18 cellular contexts compared by ENCODE assay signal in the genomic region with DNA sequence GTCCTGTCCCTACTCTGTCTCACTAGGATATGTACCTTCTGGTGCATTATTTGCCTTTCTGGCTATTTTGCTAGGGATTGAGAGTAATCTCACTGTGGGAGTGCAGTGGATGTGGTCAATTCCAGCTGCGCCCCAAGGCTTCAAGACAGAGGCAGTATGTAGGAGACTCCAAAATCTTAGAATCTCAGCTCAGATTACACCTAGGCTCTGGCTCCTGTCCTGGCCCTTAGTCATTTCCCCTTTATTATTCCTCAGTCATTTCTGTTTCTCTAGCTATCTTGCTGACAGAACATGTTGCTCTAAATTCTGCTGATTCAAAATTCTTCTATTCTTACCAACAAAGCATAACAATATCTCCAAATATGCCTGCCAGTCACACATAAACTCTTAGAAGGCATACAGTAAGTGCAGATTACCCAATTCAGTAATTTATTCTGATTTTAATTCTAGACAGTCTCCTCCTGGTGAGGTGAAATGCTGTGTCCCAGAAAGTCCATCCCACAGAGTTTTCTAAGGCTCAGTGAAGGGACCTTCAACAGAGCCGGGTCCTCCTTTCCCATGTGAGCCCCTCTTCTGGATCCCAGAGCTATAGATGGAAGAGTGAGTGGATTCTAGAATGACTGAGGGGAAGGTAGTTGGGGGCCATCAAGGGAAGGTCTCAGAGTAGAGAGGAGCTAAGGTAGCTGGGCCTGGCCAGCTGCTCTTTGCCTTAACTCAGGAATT. TPM values are rescaled to one million over a fixed set of nuclear protein-coding genes. Genes with fewer than 3 reads are reported as not detected.
"Had no signal": no experiment of that assay in that cellular context is flagged by ENCODE, and none has a peak within 500 bp of the region (broad histone marks: within the 10 kb centered on the region; RNA-seq: fewer than 3 reads in every experiment).

No MANE protein-coding gene starts in this region.

- H3K36me3 Mint-ChIP-seq: stimulated activated memory B cell treated with anti-CD40 and anti-IgM and Interleukin-4, amounts not matched to agents 10 μg/mL and 1 μg/mL and 100 μg/mL, for 72 hours; T-cell had no signal

- H3K4me1 Mint-ChIP-seq: central memory CD8-positive, alpha-beta T cell; natural killer cell; stimulated activated memory B cell treated with anti-CD40 and anti-IgM and Interleukin-4, amounts not matched to agents 10 μg/mL and 1 μg/mL and 100 μg/mL, for 72 hours; T-cell had no signal

- H3K27ac ChIP-seq: neutrophil, tibial artery, vagina had no signal

- ATAC-seq: activated CD4-positive, CD25-positive, alpha-beta regulatory T cell treated with anti-CD3 and anti-CD28 coated beads, Interleukin-2, amount 50 U/mL, for 24 hours; natural killer cell; stimulated activated memory B cell treated with anti-CD40 and anti-IgM and Interleukin-4, amounts not matched to agents 10 μg/mL and 1 μg/mL and 100 μg/mL, for 72 hours; T-cell had no signal

- H3K4me3 Mint-ChIP-seq: activated naive CD4-positive, alpha-beta T cell treated with anti-CD3 and anti-CD28 coated beads for 36 hours; central memory CD8-positive, alpha-beta T cell; natural killer cell; stimulated activated memory B cell treated with anti-CD40 and anti-IgM and Interleukin-4, amounts not matched to agents 10 μg/mL and 1 μg/mL and 100 μg/mL, for 72 hours; T-cell had no signal

- DNase-seq: activated CD4-positive, alpha-beta T cell treated with anti-CD3 and anti-CD28 coated beads, Interleukin-2, amount 50 U/mL, for 1 hour; activated naive CD4-positive, alpha-beta T cell treated with anti-CD3 and anti-CD28 coated beads for 36 hours; effector memory CD4-positive, alpha-beta T cell; mesendoderm; natural killer cell; stimulated activated CD4-positive, alpha-beta T cell treated with anti-CD3 and anti-CD28 coated beads, Interleukin-2, amount 100 ng/mL, for 48 hours; T-cell; T-helper 9 cell; tibial artery had no signal

- H3K27me3 ChIP-seq: neutrophil, tibial artery, vagina had no signal

- H3K27ac Mint-ChIP-seq: activated naive CD4-positive, alpha-beta T cell treated with anti-CD3 and anti-CD28 coated beads for 36 hours; natural killer cell; stimulated activated memory B cell treated with anti-CD40 and anti-IgM and Interleukin-4, amounts not matched to agents 10 μg/mL and 1 μg/mL and 100 μg/mL, for 72 hours; T-cell had no signal

- H3K4me1 ChIP-seq: tibial artery, vagina had no signal

- H3K4me3 ChIP-seq: tibial artery, vagina had no signal

- H3K9me3 ChIP-seq: neutrophil, vagina had no signal

- H3K36me3 ChIP-seq: neutrophil, tibial artery, vagina had no signal

RNA-seq across cellular contexts. Expression of gene GLYATL1, which starts 24.3 kb away (rescaled TPM):
- total RNA-seq: activated CD8-positive, alpha-beta memory T cell treated with anti-CD3 and anti-CD28 coated beads for 36 hours; activated naive CD4-positive, alpha-beta T cell treated with anti-CD3 and anti-CD28 coated beads for 36 hours; natural killer cell; posterior vena cava; skeletal muscle tissue; subcutaneous adipose tissue; vagina had no signal
